ENCODE assay signal across 1 cellular context in genomic region chr7:64697863-64698262, GRCh38. TPM values are rescaled to one million over a fixed set of nuclear protein-coding genes. Genes with fewer than 3 reads are reported as not detected.
"Had no signal": no experiment of that assay in that cellular context is flagged by ENCODE, and none has a peak within 500 bp of the region (broad histone marks: within the 10 kb centered on the region; RNA-seq: fewer than 3 reads in every experiment).

No MANE protein-coding gene starts in this region.

RNA-seq across cellular contexts. Expression of gene ZNF107, which starts 31.9 kb away (rescaled TPM):
- total RNA-seq: H7 had no signal
